20 cellular contexts compared by ENCODE assay signal in the genomic region with DNA sequence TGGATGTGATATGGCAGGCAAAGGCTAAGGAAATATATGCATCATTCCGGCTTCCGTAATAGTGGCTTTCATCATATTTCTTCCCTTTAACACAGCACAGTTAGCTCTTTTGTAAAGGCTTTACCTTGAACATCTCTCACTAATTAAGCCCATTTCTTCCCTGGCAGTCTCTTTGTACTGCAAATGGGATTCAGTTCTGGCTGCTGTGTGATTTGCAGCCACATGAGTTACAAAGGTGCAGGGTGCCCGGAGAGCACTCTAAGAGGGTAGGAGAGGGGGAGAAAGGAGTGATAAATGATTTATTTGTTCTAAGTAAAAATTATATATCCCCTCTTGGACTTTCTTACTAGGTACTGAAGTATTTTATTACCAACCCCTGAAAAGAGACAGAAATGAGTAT.
DNase-seq lines count a peak whose midpoint lies in the region; ATAC-seq and TF ChIP-seq lines count a peak whose summit lies in the region.
"Had no signal": no experiment of that assay in that cellular context is flagged by ENCODE, and none has a peak within 500 bp of the region (broad histone marks: within the 10 kb centered on the region; RNA-seq: fewer than 3 reads in every experiment).

No MANE protein-coding gene starts in this region.

- no peak overlapping the region for H3K4me3 Mint-ChIP-seq in WTC11
- H3K4me3 Mint-ChIP-seq: B cell; CD4-positive, CD25-positive, alpha-beta regulatory T cell; CD8-positive, alpha-beta T cell; HFFc6 had no signal

- H3K27ac Mint-ChIP-seq in WTC11 = no peak overlapping the region
- H3K27ac Mint-ChIP-seq: B cell; CD8-positive, alpha-beta T cell; HFFc6 had no signal

- H3K9ac ChIP-seq in DND-41 (ENCODE audit: low read depth, low read length) = no peak overlapping the region
- H3K9ac ChIP-seq: BLaER1 had no signal

- no peak for TF ChIP-seq CTCF in DND-41 (IDR thresholded peaks at IDR 0.05; ENCODE audit: borderline replicate concordance, extremely low read depth, low read length, poor library complexity, severe bottlenecking)
- TF ChIP-seq CTCF in WTC11 (IDR thresholded peaks at IDR 0.05) = no peak

- H3K27ac ChIP-seq in DND-41 (ENCODE audit: low read length) = no peak overlapping the region
- no peak overlapping the region for H3K27ac ChIP-seq in effector memory CD4-positive, alpha-beta T cell (ENCODE audit: insufficient read depth, low read length, poor library complexity, severe bottlenecking)
- H3K27ac ChIP-seq: 22Rv1, BLaER1, C4-2B had no signal

- H3K4me1 Mint-ChIP-seq in WTC11 = peaks cover 10% of the 10 kb centered on the region
- H3K4me1 Mint-ChIP-seq: B cell; CD4-positive, CD25-positive, alpha-beta regulatory T cell had no signal

- H3K79me2 ChIP-seq in DND-41 (ENCODE audit: insufficient read depth, low read length) = no peaks in the 10 kb centered on the region

- H3K27me3 ChIP-seq in DND-41 (ENCODE audit: insufficient read depth, low read length, poor library complexity) = no peaks in the 10 kb centered on the region
- no peaks in the 10 kb centered on the region for H3K27me3 ChIP-seq in effector memory CD4-positive, alpha-beta T cell (replicated peaks; ENCODE audit: control insufficient read depth, insufficient read depth, low read length, poor library complexity, severe bottlenecking)
- H3K27me3 ChIP-seq: BLaER1 had no signal

- H2AFZ ChIP-seq in DND-41 (ENCODE audit: low read depth, low read length) = peak overlapping the region; percentile 21; the same call in 1 of the 2 replicates

- H3K9me3 ChIP-seq in DND-41 (ENCODE audit: insufficient read depth, low read length, severe bottlenecking) = no peaks in the 10 kb centered on the region
- H3K9me3 ChIP-seq in effector memory CD4-positive, alpha-beta T cell (ENCODE audit: control insufficient read depth, low read length) = no peaks in the 10 kb centered on the region
- H3K9me3 ChIP-seq: BLaER1, Caco-2, HAP-1 had no signal

- H3K4me1 ChIP-seq in DND-41 (ENCODE audit: insufficient read depth, low read length) = no peaks in the 10 kb centered on the region
- H3K4me1 ChIP-seq in effector memory CD4-positive, alpha-beta T cell (ENCODE audit: control insufficient read depth, insufficient read depth, low read length, poor library complexity, severe bottlenecking) = no peaks in the 10 kb centered on the region
- H3K4me1 ChIP-seq: BLaER1, Caco-2, HAP-1 had no signal

- POLR2A ChIA-PET in WTC11 (lab: Charles Lee) = no interaction called here

- no peak overlapping the region for H3K4me3 ChIP-seq in DND-41 (ENCODE audit: low read depth in 1 of 2, low read length in 2 of 2)
- no peak overlapping the region for H3K4me3 ChIP-seq in effector memory CD4-positive, alpha-beta T cell (ENCODE audit: insufficient read depth, low read depth, low read length, poor library complexity, severe bottlenecking)
- H3K4me3 ChIP-seq: BLaER1, HAP-1 had no signal

- no peak overlapping the region for H3K4me2 ChIP-seq in DND-41 (ENCODE audit: insufficient read depth, low read length)
- H3K4me2 ChIP-seq: BLaER1 had no signal

- ATAC-seq in DND-41 (ENCODE audit: insufficient read depth, low read depth) = no peak
- peak; percentile 93 for ATAC-seq in WTC11
- ATAC-seq in GM18873 (IDR thresholded peaks at IDR 0.05; ENCODE audit: low FRiP score, unreplicated experiment) = no peak
- ATAC-seq: CD8-positive, alpha-beta T cell had no signal

- H4K20me1 ChIP-seq in DND-41 (ENCODE audit: insufficient read depth, low read length) = no peaks in the 10 kb centered on the region
- H4K20me1 ChIP-seq: BLaER1 had no signal

- intact Hi-C loops in posterior cingulate gyrus (cut with DNase I) = no loop called here

- CTCF ChIA-PET in WTC11 (lab: Charles Lee) = no interaction called here

- DNase-seq in DND-41 (no peak), NCI-H2227 (lab: John Stamatoyannopoulos, UW; ENCODE audit: unreplicated experiment) (peak; percentile 11), WTC11 (ENCODE audit: low spot score) (no peak), iPS-NIHi7 (ENCODE audit: extremely low spot score) (peak; percentile 23), GOT3 (lab: John Stamatoyannopoulos, UW) (no peak), posterior cingulate gyrus (no peak)
- DNase-seq in effector memory CD4-positive, alpha-beta T cell = no peak
- DNase-seq: Caco-2; CD4-positive, CD25-positive, alpha-beta regulatory T cell; CD8-positive, alpha-beta T cell; DMS153; DMS79; GF-D8; HFFc6 had no signal

- H3K36me3 ChIP-seq in DND-41 (ENCODE audit: insufficient read depth, low read length) = no peaks in the 10 kb centered on the region
- no peaks in the 10 kb centered on the region for H3K36me3 ChIP-seq in effector memory CD4-positive, alpha-beta T cell (ENCODE audit: control insufficient read depth, insufficient read depth, low read length)
- H3K36me3 ChIP-seq: BLaER1, HAP-1 had no signal

- H3K27me3 Mint-ChIP-seq in WTC11 (ENCODE audit: low read depth) = no peaks in the 10 kb centered on the region; the same call in 1 of the 2 replicates
- H3K27me3 Mint-ChIP-seq: B cell had no signal

- H3K9me3 Mint-ChIP-seq in WTC11 = no peaks in the 10 kb centered on the region
- H3K9me3 Mint-ChIP-seq: CD8-positive, alpha-beta T cell had no signal

- H3K36me3 Mint-ChIP-seq in WTC11 = no peaks in the 10 kb centered on the region
- H3K36me3 Mint-ChIP-seq: CD4-positive, CD25-positive, alpha-beta regulatory T cell; CD8-positive, alpha-beta T cell had no signal

TF ChIP-seq in WTC11, 78 proteins besides CTCF, POLR2A, EP300 and RAD21:
- TF ChIP-seq CREM (CRISPR knock-in tag; IDR thresholded peaks at IDR 0.05) = no peak

Comparison
In these comparisons a context has a peak if more than half of its experiments do, and no peak if none do; other contexts are left out.
1. DNase-seq: peak in NCI-H2227 (single experiment) and iPS-NIHi7 (single experiment); none in DND-41 (single experiment), WTC11 (single experiment), GOT3 (single experiment), posterior cingulate gyrus (0 of 10) and effector memory CD4-positive, alpha-beta T cell (0 of 3).